ENCODE assay signal across 8 cellular contexts in the genomic region with DNA sequence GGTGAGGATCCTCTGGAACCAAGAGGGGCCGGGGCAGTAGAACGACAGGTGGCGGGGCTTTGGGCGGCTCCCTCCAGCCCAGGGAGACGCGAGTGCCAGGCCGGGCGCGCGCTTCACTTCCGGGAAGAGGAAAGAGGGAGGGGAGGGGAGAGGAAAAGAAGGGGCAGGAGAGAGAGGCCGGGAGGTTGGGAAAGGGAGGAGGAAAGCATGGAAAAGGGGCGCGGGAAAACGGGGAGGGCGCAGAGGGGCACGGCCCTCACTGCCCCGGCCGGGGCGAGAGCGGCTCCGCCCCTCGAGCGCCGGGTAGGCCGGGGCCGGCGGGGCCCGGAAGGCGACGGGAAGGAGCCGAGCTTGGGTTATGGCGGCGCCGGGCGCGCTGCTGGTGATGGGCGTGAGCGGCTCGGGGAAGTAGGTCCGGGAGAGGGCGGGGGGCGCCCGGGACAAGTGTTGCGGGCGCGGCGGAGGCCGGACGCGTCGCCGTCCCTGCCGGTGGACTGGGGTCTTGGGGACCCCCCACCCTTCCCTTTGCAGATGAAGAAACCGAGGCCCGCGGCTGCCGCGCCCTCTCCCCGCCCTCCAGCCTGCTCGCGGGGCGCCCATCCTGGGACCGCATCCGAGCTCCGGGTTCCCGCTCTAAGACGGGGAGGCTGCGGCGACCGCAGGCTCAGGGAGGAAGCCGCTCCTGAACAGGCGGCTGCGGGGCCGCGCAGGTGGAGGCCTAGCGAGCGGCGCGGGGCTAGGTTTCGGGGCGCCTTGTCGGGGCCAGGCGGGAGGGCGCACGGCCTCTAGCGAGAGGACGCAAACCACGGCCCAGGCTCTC. TPM values are rescaled to one million over a fixed set of nuclear protein-coding genes. Genes with fewer than 3 reads are reported as not detected.
DNase-seq lines count a peak whose midpoint lies in the region; ATAC-seq, FAIRE-seq and TF ChIP-seq lines count a peak whose summit lies in the region.

A gene (plus strand): TSS at position 330 of the 820 bp plus-strand sequence. CDS start 29 bp downstream, at position 359.

- H3K36me3 ChIP-seq in gastroesophageal sphincter (peaks cover 0 to 18% of the 10 kb centered on the region in 2 donors), thymus (ENCODE audit: control insufficient read depth, insufficient read depth) (peaks cover 2% of the 10 kb centered on the region)

- H3K9me3 ChIP-seq in gastroesophageal sphincter = no peaks in the 10 kb centered on the region
- no peaks in the 10 kb centered on the region for H3K9me3 ChIP-seq in thymus (ENCODE audit: control insufficient read depth)

- peaks cover 0 to 22% (median 0%) of the 10 kb centered on the region in 3 donors for H3K4me1 ChIP-seq in gastroesophageal sphincter
- peaks cover 39% of the 10 kb centered on the region for H3K4me1 ChIP-seq in thymus (ENCODE audit: control insufficient read depth, insufficient read depth, low read length)

- TF ChIP-seq EP300 in gastroesophageal sphincter (IDR thresholded peaks at IDR 0.05) = no peak

- CTCF ChIA-PET in RWPE1 (lab: Yijun Ruan, JAX) = interaction anchor here (0.6 to 1.3 kb wide), 2 partner anchors 11 to 403 kb away, joined by 3 to 7 read pairs; no protein-coding TSS in a partner anchor

- H3K27ac ChIP-seq in RWPE1 (peak within 1 kb of the TSS; percentile 71), gastroesophageal sphincter (peak within 1 kb of the TSS; percentile 72 to 93 (median 79)), thymus (ENCODE audit: low read depth) (peak within 1 kb of the TSS; percentile 98)

- peak; percentile 83 for ATAC-seq in GM21381 (IDR thresholded peaks at IDR 0.05; ENCODE audit: unreplicated experiment)
- peak; percentile 89 for ATAC-seq in gastroesophageal sphincter

- POLR2A ChIA-PET in RWPE1 (lab: Yijun Ruan, JAX; ENCODE audit: low non-redundant PET) = interaction anchor here (0.6 to 0.7 kb wide), 2 partner anchors 84 to 895 kb away, joined by 3 read pairs; no protein-coding TSS in a partner anchor

- H3K4me3 ChIP-seq in gastroesophageal sphincter (peak within 1 kb of the TSS; percentile 92 to 96), thymus (ENCODE audit: low read length) (peak within 1 kb of the TSS; percentile 94)

- no peak for TF ChIP-seq CTCF in RWPE1 (conservative IDR thresholded peaks at IDR 0.05; ENCODE audit: low read depth)
- TF ChIP-seq CTCF in gastroesophageal sphincter (IDR thresholded peaks at IDR 0.05) = peak in 1 of 4 experiments; percentile 9

- no peaks in the 10 kb centered on the region for H3K27me3 ChIP-seq in gastroesophageal sphincter
- no peaks in the 10 kb centered on the region for H3K27me3 ChIP-seq in thymus (ENCODE audit: control insufficient read depth, insufficient read depth)

- peak; percentile 25 for TF ChIP-seq POLR2A in gastroesophageal sphincter (IDR thresholded peaks at IDR 0.05)

- FAIRE-seq in HTR-8/SVneo (lab: Jason Lieb, UNC) = no peak

- WGBS in gastroesophageal sphincter (ENCODE audit: low coverage in 1 of 2), 2 donors = 0 to 1% methylated on average over 17 to 32 of the region's 89 CpGs
- WGBS in thymus = under 1% methylated on average over 89 of the region's 89 CpGs

- DNase-seq in DMS153 (lab: John Stamatoyannopoulos, UW) = peak; percentile 60
- peak; percentile 38 for DNase-seq in HTR-8/SVneo (ENCODE audit: insufficient read length, low spot score)
- peak; percentile 60 for DNase-seq in RWPE1 (ENCODE audit: low spot score)
- peak; percentile 63 for DNase-seq in activated naive CD4-positive, alpha-beta T cell treated with Interleukin-2 at 50 U/mL for 16 hours
- peak; percentile 60 for DNase-seq in occipital lobe (lab: John Stamatoyannopoulos, UW)

RNA-seq across cellular contexts. Expression of the gene that starts here (rescaled TPM):
- total RNA-seq in gastroesophageal sphincter (10 to 100 TPM in 2 of 4 donors, 1 to 10 TPM in 2; 4.5 to 16.8 (median 8.0) TPM), occipital lobe (6.4 TPM)
- polyA plus RNA-seq in thymus = 35.0 TPM

Comparison
In these comparisons a context has a peak if more than half of its experiments do, and no peak if none do; other contexts are left out.
1. Peak in every context shown above with its lines: DNase-seq, ATAC-seq, H3K4me3 ChIP-seq and H3K27ac ChIP-seq.